Comparison of ENCODE assay signal across 25 cellular contexts in genomic region chr1:212651977-212652376, GRCh38. TPM values are rescaled to one million over a fixed set of nuclear protein-coding genes. Genes with fewer than 3 reads are reported as not detected.
"Had no signal": no experiment of that assay in that cellular context is flagged by ENCODE, and none has a peak within 500 bp of the region (broad histone marks: within the 10 kb centered on the region; RNA-seq: fewer than 3 reads in every experiment).

No MANE protein-coding gene starts in this region.

- H3K27me3 ChIP-seq: adrenal gland, gastrocnemius medialis, hepatocyte, right atrium auricular region, testis had no signal

- H3K4me3 ChIP-seq: adrenal gland, gastrocnemius medialis, hepatocyte, right atrium auricular region, spleen, testis, transverse colon had no signal

- H3K4me2 ChIP-seq: hepatocyte had no signal

- H3K79me2 ChIP-seq: hepatocyte had no signal

- H3K27ac ChIP-seq: gastrocnemius medialis, hepatocyte, right atrium auricular region, spleen, testis, transverse colon, WERI-Rb-1 had no signal

- DNase-seq: activated CD4-positive, alpha-beta T cell treated with anti-CD3 and anti-CD28 coated beads for 48 hours; activated CD4-positive, alpha-beta T cell treated with anti-CD3 and anti-CD28 coated beads, Interleukin-2, amount 50 U/mL, for 48 hours; activated CD8-positive, alpha-beta memory T cell treated with anti-CD3 and anti-CD28 coated beads for 24 hours; activated effector memory CD4-positive, alpha-beta T cell treated with Interleukin-2 at 50 U/mL for 16 hours; activated naive CD4-positive, alpha-beta T cell treated with Interleukin-2 at 50 U/mL for 16 hours; adrenal gland; aorta; endodermal cell; gastrocnemius medialis; glutamatergic neuron; kidney; left colon; midbrain; naive thymus-derived CD4-positive, alpha-beta T cell; occipital lobe; spleen; stimulated activated naive CD4-positive, alpha-beta T cell treated with Interleukin-2 at 50 U/mL for 16 hours; T-cell; testis; transverse colon; WERI-Rb-1 had no signal

- H3K4me3 Mint-ChIP-seq: activated naive CD8-positive, alpha-beta T cell; brain; endodermal cell; naive thymus-derived CD4-positive, alpha-beta T cell; T-cell had no signal

- H3K27ac Mint-ChIP-seq: activated naive CD8-positive, alpha-beta T cell; brain; endodermal cell; naive thymus-derived CD4-positive, alpha-beta T cell; T-cell had no signal

- FAIRE-seq: kidney had no signal

- H3K4me1 Mint-ChIP-seq: naive thymus-derived CD4-positive, alpha-beta T cell; T-cell had no signal

- H3K36me3 Mint-ChIP-seq: activated naive CD8-positive, alpha-beta T cell; brain; naive thymus-derived CD4-positive, alpha-beta T cell; T-cell had no signal

- H3K4me1 ChIP-seq: adrenal gland, gastrocnemius medialis, right atrium auricular region, spleen, testis, transverse colon had no signal

- H2AFZ ChIP-seq: hepatocyte had no signal

- H3K9me3 Mint-ChIP-seq: brain, endodermal cell, T-cell had no signal

- H3K36me3 ChIP-seq: adrenal gland, gastrocnemius medialis, right atrium auricular region, spleen, transverse colon, WERI-Rb-1 had no signal

- H3K9me3 ChIP-seq: adrenal gland, gastrocnemius medialis, right atrium auricular region, spleen, testis, transverse colon had no signal

RNA-seq across cellular contexts. Expression of gene BATF3, which starts 47.7 kb away (rescaled TPM):
- total RNA-seq: hepatocyte had no signal
